28 cellular contexts compared by ENCODE assay signal in the genomic region with DNA sequence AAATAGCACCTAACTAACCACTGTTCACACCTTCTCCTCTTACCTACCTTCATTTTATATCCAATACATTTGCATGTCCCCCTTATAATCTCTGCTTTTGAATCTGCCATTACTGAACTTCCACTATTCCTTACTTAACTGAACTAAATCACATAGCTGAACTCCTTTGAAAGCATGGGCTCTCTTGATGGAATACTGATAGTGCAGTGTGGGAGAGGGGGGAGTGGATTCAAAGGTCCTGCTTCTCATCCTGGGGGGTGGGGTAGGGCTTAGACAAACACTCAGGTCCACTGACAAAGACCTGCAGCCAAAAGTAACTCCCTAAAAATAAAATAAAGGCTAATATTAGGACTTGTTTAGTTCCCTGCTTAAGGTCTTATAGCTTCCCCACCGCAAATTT.
"Had no signal": no experiment of that assay in that cellular context is flagged by ENCODE, and none has a peak within 500 bp of the region (broad histone marks: within the 10 kb centered on the region; RNA-seq: fewer than 3 reads in every experiment).

No MANE protein-coding gene starts in this region.

- H3K9me3 ChIP-seq: stomach, suprapubic skin, testis, thoracic aorta, thyroid gland, tibial artery, tibial nerve, transverse colon, upper lobe of left lung, upper lobe of right lung, uterus, vagina had no signal

- H3K4me1 Mint-ChIP-seq: stimulated activated memory B cell treated with anti-CD40 and anti-IgM and Interleukin-4, amounts not matched to agents 10 μg/mL and 1 μg/mL and 100 μg/mL, for 72 hours had no signal

- H3K4me3 Mint-ChIP-seq: stimulated activated effector memory CD8-positive, alpha-beta T cell treated with anti-CD3 and anti-CD28 coated beads, Interleukin-12 subunit alpha, Interleukin-12 subunit beta, amount 100 ng/mL, for 72 hours; stimulated activated memory B cell treated with anti-CD40 and anti-IgM and Interleukin-4, amounts not matched to agents 10 μg/mL and 1 μg/mL and 100 μg/mL, for 72 hours; stimulated activated naive B cell treated with anti-CD40 and anti-IgM and Interleukin-4, amounts not matched to agents 10 μg/mL and 1 μg/mL and 100 μg/mL, for 72 hours; stimulated activated naive CD8-positive, alpha-beta T cell treated with anti-CD3 and anti-CD28 coated beads, Interleukin-15, amount 100 ng/mL, for 72 hours; stimulated activated naive CD8-positive, alpha-beta T cell treated with anti-CD3 and anti-CD28 coated beads, Interleukin-15, Interleukin-2, amounts not matched to agents 100 ng/mL and 50 ng/mL, for 24 hours; type B pancreatic cell had no signal

- H3K27ac Mint-ChIP-seq: stimulated activated effector memory CD8-positive, alpha-beta T cell treated with anti-CD3 and anti-CD28 coated beads, Interleukin-12 subunit alpha, Interleukin-12 subunit beta, amount 100 ng/mL, for 72 hours; stimulated activated memory B cell treated with anti-CD40 and anti-IgM and Interleukin-4, amounts not matched to agents 10 μg/mL and 1 μg/mL and 100 μg/mL, for 72 hours; stimulated activated naive B cell treated with anti-CD40 and anti-IgM and Interleukin-4, amounts not matched to agents 10 μg/mL and 1 μg/mL and 100 μg/mL, for 72 hours; stimulated activated naive CD8-positive, alpha-beta T cell treated with anti-CD3 and anti-CD28 coated beads, Interleukin-15, amount 100 ng/mL, for 72 hours; stimulated activated naive CD8-positive, alpha-beta T cell treated with anti-CD3 and anti-CD28 coated beads, Interleukin-15, Interleukin-2, amounts not matched to agents 100 ng/mL and 50 ng/mL, for 24 hours; type B pancreatic cell had no signal

- H3K27me3 Mint-ChIP-seq: stimulated activated memory B cell treated with anti-CD40 and anti-IgM and Interleukin-4, amounts not matched to agents 10 μg/mL and 1 μg/mL and 100 μg/mL, for 72 hours; stimulated activated naive B cell treated with anti-CD40 and anti-IgM and Interleukin-4, amounts not matched to agents 10 μg/mL and 1 μg/mL and 100 μg/mL, for 72 hours; stimulated activated naive CD8-positive, alpha-beta T cell treated with anti-CD3 and anti-CD28 coated beads, Interleukin-15, amount 100 ng/mL, for 72 hours; stimulated activated naive CD8-positive, alpha-beta T cell treated with anti-CD3 and anti-CD28 coated beads, Interleukin-15, Interleukin-2, amounts not matched to agents 100 ng/mL and 50 ng/mL, for 24 hours; type B pancreatic cell had no signal

- H3K4me1 ChIP-seq: suprapubic skin, testis, thyroid gland, tibial artery, transverse colon, upper lobe of left lung, upper lobe of right lung, uterus had no signal

- H3K27ac ChIP-seq: stomach, suprapubic skin, testis, thoracic aorta, thyroid gland, tibial artery, tibial nerve, transverse colon, upper lobe of left lung, upper lobe of right lung, uterus, vagina had no signal

- ATAC-seq: stimulated activated effector memory CD8-positive, alpha-beta T cell treated with anti-CD3 and anti-CD28 coated beads, Interleukin-12 subunit alpha, Interleukin-12 subunit beta, amount 100 ng/mL, for 72 hours; stimulated activated memory B cell treated with anti-CD40 and anti-IgM and Interleukin-4, amounts not matched to agents 10 μg/mL and 1 μg/mL and 100 μg/mL, for 72 hours; stimulated activated naive B cell treated with anti-CD40 and anti-IgM and Interleukin-4, amounts not matched to agents 10 μg/mL and 1 μg/mL and 100 μg/mL, for 72 hours; stimulated activated naive CD8-positive, alpha-beta T cell treated with anti-CD3 and anti-CD28 coated beads, Interleukin-15, amount 100 ng/mL, for 72 hours; stimulated activated naive CD8-positive, alpha-beta T cell treated with anti-CD3 and anti-CD28 coated beads, Interleukin-15, Interleukin-2, amounts not matched to agents 100 U/mL and 50 U/mL, for 24 hours; upper lobe of right lung had no signal

- H3K27me3 ChIP-seq: stomach, suprapubic skin, testis, thyroid gland, tibial artery, tibial nerve, transverse colon, upper lobe of left lung, upper lobe of right lung, uterus, vagina had no signal

- H3K4me3 ChIP-seq: stomach, suprapubic skin, testis, thoracic aorta, thyroid gland, tibial artery, tibial nerve, transverse colon, upper lobe of left lung, upper lobe of right lung, uterus, vagina had no signal

- H3K36me3 ChIP-seq: thyroid gland, uterus had no signal

- H3K9me3 Mint-ChIP-seq: stimulated activated effector memory CD8-positive, alpha-beta T cell treated with anti-CD3 and anti-CD28 coated beads, Interleukin-12 subunit alpha, Interleukin-12 subunit beta, amount 100 ng/mL, for 72 hours; stimulated activated memory B cell treated with anti-CD40 and anti-IgM and Interleukin-4, amounts not matched to agents 10 μg/mL and 1 μg/mL and 100 μg/mL, for 72 hours; type B pancreatic cell had no signal

- DNase-seq: stimulated activated CD4-positive, alpha-beta T cell treated with anti-CD3 and anti-CD28 coated beads, Interleukin-2, amount 100 ng/mL, for 48 hours; stimulated activated CD4-positive, alpha-beta T cell treated with anti-CD3 and anti-CD28 coated beads, Interleukin-4, amount 100 ng/mL, for 1 hour; stimulated activated CD4-positive, alpha-beta T cell treated with anti-CD3 and anti-CD28 coated beads, Interleukin-4, amount 100 ng/mL, for 24 hours; stimulated activated CD4-positive, alpha-beta T cell treated with anti-CD3 and anti-CD28 coated beads, Interleukin-4, amount 100 ng/mL, for 4 hours; stimulated activated CD8-positive, alpha-beta memory T cell treated with anti-CD3 and anti-CD28 coated beads, Interleukin-4, amount 100 ng/mL, for 48 hours; stimulated activated naive B cell treated with anti-CD40 and anti-IgM and Interleukin-4, amounts not matched to agents 10 μg/mL and 1 μg/mL and 100 μg/mL, for 72 hours; stimulated activated naive CD4-positive, alpha-beta T cell; stimulated activated naive CD4-positive, alpha-beta T cell treated with Interleukin-2 at 50 U/mL for 16 hours; stimulated activated naive CD8-positive, alpha-beta T cell treated with anti-CD3 and anti-CD28 coated beads, Interleukin-15, amount 100 ng/mL, for 72 hours; stimulated activated naive CD8-positive, alpha-beta T cell treated with anti-CD3 and anti-CD28 coated beads, Interleukin-15, Interleukin-2, amounts not matched to agents 100 U/mL and 50 U/mL, for 24 hours; stomach; substantia nigra; testis; thyroid gland; tibial artery; transverse colon; trophoblast cell; upper lobe of left lung; upper lobe of right lung; uterus had no signal
